Comparison of ENCODE assay signal across 9 cellular contexts in genomic region chr11:335779-336665, GRCh38. TPM values are rescaled to one million over a fixed set of nuclear protein-coding genes. Genes with fewer than 3 reads are reported as not detected.
DNase-seq lines count a peak whose midpoint lies in the region; ATAC-seq and TF ChIP-seq lines count a peak whose summit lies in the region.
"Had no signal": no experiment of that assay in that cellular context is flagged by ENCODE, and none has a peak within 500 bp of the region (broad histone marks: within the 10 kb centered on the region; RNA-seq: fewer than 3 reads in every experiment).

No MANE protein-coding gene starts in this region.

- no peaks in the 10 kb centered on the region for H4K20me1 ChIP-seq in GM23338 (replicated peaks; ENCODE audit: insufficient read depth)

- H3K4me1 ChIP-seq in GM23338 (ENCODE audit: insufficient read depth): peaks cover 44% of the 10 kb centered on the region
- no peaks in the 10 kb centered on the region for H3K4me1 ChIP-seq in ascending aorta
- peaks cover 0 to 15% (median 7%) of the 10 kb centered on the region in 4 donors for H3K4me1 ChIP-seq in sigmoid colon

- H3K4me3 ChIP-seq in GM23338 (no peak overlapping the region), ascending aorta (no peak overlapping the region), sigmoid colon (no peak overlapping the region)

- H3K27ac Mint-ChIP-seq in GM23338 (peak overlapping the region; percentile 42), immature natural killer cell (peak overlapping the region; percentile 56 to 84 (median 80))

- 44 to 46% methylated on average over 16 of the region's 16 CpGs for WGBS in sigmoid colon, 2 donors

- H3K27ac ChIP-seq in GM23338 (ENCODE audit: low read depth): peak overlapping the region; percentile 0; the same call in 1 of the 2 replicates
- H3K27ac ChIP-seq in ascending aorta: peak overlapping the region; percentile 61 to 62
- peak overlapping the region; percentile 59 to 74 (median 61) for H3K27ac ChIP-seq in sigmoid colon

- H3K36me3 ChIP-seq in GM23338 (ENCODE audit: insufficient read depth) (no peaks in the 10 kb centered on the region; the same call in 1 of the 2 replicates), ascending aorta (no peaks in the 10 kb centered on the region), sigmoid colon (no peaks in the 10 kb centered on the region)

- peaks cover 47% of the 10 kb centered on the region for H3K4me1 Mint-ChIP-seq in GM23338
- H3K4me1 Mint-ChIP-seq in immature natural killer cell: peaks cover 56 to 69% of the 10 kb centered on the region in 2 donors

- peak overlapping the region; percentile 73 for H2AFZ ChIP-seq in GM23338

- no peak for TF ChIP-seq EP300 in sigmoid colon (IDR thresholded peaks at IDR 0.05)

- ATAC-seq in GM23338: peak; percentile 9

- H3K9me3 Mint-ChIP-seq in GM23338: peaks cover 7% of the 10 kb centered on the region
- peaks cover 0 to 2% (median 0%) of the 10 kb centered on the region in 6 donors for H3K9me3 Mint-ChIP-seq in immature natural killer cell

- no peak overlapping the region; the same call in 2 of the 3 replicates for H3K4me3 Mint-ChIP-seq in GM23338
- H3K4me3 Mint-ChIP-seq in immature natural killer cell: peak overlapping the region in 4 of 5 donors; percentile 5 to 58 (median 44)

- no peak for TF ChIP-seq CTCF in GM23338 (conservative IDR thresholded peaks at IDR 0.05; ENCODE audit: low read depth in 2 of 2)
- no peak for TF ChIP-seq CTCF in ascending aorta (IDR thresholded peaks at IDR 0.05)
- TF ChIP-seq CTCF in sigmoid colon (IDR thresholded peaks at IDR 0.05): no peak

- H3K9me3 ChIP-seq in ascending aorta: no peaks in the 10 kb centered on the region
- no peaks in the 10 kb centered on the region for H3K9me3 ChIP-seq in sigmoid colon

- no peaks in the 10 kb centered on the region for H3K9me2 ChIP-seq in GM23338 (ENCODE audit: insufficient read depth)

- TF ChIP-seq POLR2A in sigmoid colon (IDR thresholded peaks at IDR 0.05): no peak

- H3K36me3 Mint-ChIP-seq in GM23338 (ENCODE audit: low read depth): peaks cover 9% of the 10 kb centered on the region; the same call in 2 of the 3 replicates
- peaks cover 0 to 7% (median 0%) of the 10 kb centered on the region in 3 donors for H3K36me3 Mint-ChIP-seq in immature natural killer cell

- peak overlapping the region; percentile 22 for H3K4me2 ChIP-seq in GM23338

- H3K27me3 Mint-ChIP-seq in GM23338 (ENCODE audit: insufficient read depth, low read depth, poor library complexity): peaks cover 23% of the 10 kb centered on the region
- H3K27me3 Mint-ChIP-seq in immature natural killer cell (ENCODE audit: low read depth in 3 of 3): peaks cover 5 to 10% (median 8%) of the 10 kb centered on the region in 3 donors

- H3K27me3 ChIP-seq in GM23338 (ENCODE audit: insufficient read depth) (no peaks in the 10 kb centered on the region), ascending aorta (no peaks in the 10 kb centered on the region), sigmoid colon (no peaks in the 10 kb centered on the region)

- H3F3A ChIP-seq in GM23338 (replicated peaks; ENCODE audit: low read depth): peaks cover 8% of the 10 kb centered on the region; the same call in 1 of the 2 replicates

- no peaks in the 10 kb centered on the region for H3K79me2 ChIP-seq in GM23338 (replicated peaks; ENCODE audit: insufficient read depth)

- intact Hi-C loops in ascending aorta (cut with DNase I) (no loop called here), sigmoid colon (cut with DNase I) (no loop called here)

- DNase-seq in GM23338 (ENCODE audit: low spot score): no peak
- no peak for DNase-seq in ascending aorta (ENCODE audit: low spot score in 2 of 2)
- DNase-seq in immature natural killer cell: no peak
- DNase-seq in sigmoid colon: peak; percentile 64
- DNase-seq in activated CD4-positive, CD25-positive, alpha-beta regulatory T cell treated with anti-CD3 and anti-CD28 coated beads, Interleukin-2, amount 50 U/mL, for 72 hours: no peak
- no peak for DNase-seq in HPDE6-E6E7 (ENCODE audit: extremely low spot score)
- no peak for DNase-seq in DMS79 (lab: John Stamatoyannopoulos, UW)
- DNase-seq in NCI-H2081 treated with DMSO at 0.1 percent for 48 hours (lab: John Stamatoyannopoulos, UW): no peak

TF ChIP-seq in GM23338, 12 proteins besides CTCF, POLR2A, EP300 and RAD21 (continues in another document):
- TF ChIP-seq ETS1 (IDR thresholded peaks at IDR 0.05) (no peak), NANOG (IDR thresholded peaks at IDR 0.05; ENCODE audit: borderline replicate concordance) (no peak), EZH2phosphoT487 (IDR thresholded peaks at IDR 0.05; ENCODE audit: unreplicated experiment) (no peak)

RNA-seq across cellular contexts. Expression of gene IFITM3, which starts 15.4 kb away (rescaled TPM):
- total RNA-seq in GM23338 (2014; rRNA removed; shearing (Covaris generic)): 72.4 and 82.3 TPM in 2 replicates
- polyA plus RNA-seq in GM23338 (2016; fragmentation: Nextera tagmentation; extraction: Ambion mirVana) (829 and 840 TPM in 2 replicates), immature natural killer cell (100 to 1,000 TPM; 138 to 675 (median 423) TPM), sigmoid colon (1,000 to 10,000 TPM in 1 of 3 donors, 100 to 1,000 TPM in 2; 116 to 1,104 (median 383) TPM)
- total RNA-seq in ascending aorta (1,421 TPM), sigmoid colon (100 to 1,000 TPM; 278 to 463 (median 291) TPM)

RNA-seq across cellular contexts. Expression of gene IFITM1, which starts 22.2 kb away (rescaled TPM):
- total RNA-seq in GM23338 (2014; rRNA removed; shearing (Covaris generic)): 396 and 409 TPM in 2 replicates
- polyA plus RNA-seq in GM23338 (2016; fragmentation: Nextera tagmentation; extraction: Ambion mirVana): 1,180 and 1,194 TPM in 2 replicates
- 650 TPM for total RNA-seq in ascending aorta
- polyA plus RNA-seq in immature natural killer cell: 1,000 to 10,000 TPM; 2,792 to 4,533 (median 3,562) TPM
- total RNA-seq in sigmoid colon: 10 to 100 TPM; 82.4 to 94.2 (median 92.6) TPM
- 100 to 1,000 TPM in 1 of 3 donors, 10 to 100 TPM in 2; 41.2 to 580 (median 58.9) TPM for polyA plus RNA-seq in sigmoid colon

RNA-seq across cellular contexts. Expression of gene IFITM2, which starts 28.4 kb away (rescaled TPM):
- total RNA-seq in GM23338 (2014; rRNA removed; shearing (Covaris generic)): 57.3 and 91.2 TPM in 2 replicates
- 857 and 906 TPM in 2 replicates for polyA plus RNA-seq in GM23338 (2016; fragmentation: Nextera tagmentation; extraction: Ambion mirVana)
- total RNA-seq in ascending aorta: 1,131 TPM
- polyA plus RNA-seq in immature natural killer cell: 1,000 to 10,000 TPM; 4,348 to 7,867 (median 6,958) TPM
- 100 to 1,000 TPM in 3 of 4 donors, 10 to 100 TPM in 1; 79.8 to 187 (median 141) TPM for total RNA-seq in sigmoid colon
- 100 to 1,000 TPM in 2 of 3 donors, 10 to 100 TPM in 1; 73.3 to 461 (median 164) TPM for polyA plus RNA-seq in sigmoid colon

RNA-seq across cellular contexts. Expression of gene B4GALNT4, which starts 33.3 kb away (rescaled TPM):
- total RNA-seq in GM23338 (2014; rRNA removed; shearing (Covaris generic)): 55.2 and 92.6 TPM in 2 replicates
- polyA plus RNA-seq in GM23338 (2016; fragmentation: Nextera tagmentation; extraction: Ambion mirVana) (49.9 and 53.5 TPM in 2 replicates), immature natural killer cell (under 1 TPM in 1 of 3 donors, not detected in 2; 0.53 TPM), sigmoid colon (1 to 10 TPM in 2 of 3 donors, not detected in 1; 7.6 to 7.8 TPM)
- total RNA-seq in ascending aorta (not detected), sigmoid colon (1 to 10 TPM; 1.4 to 9.1 (median 2.7) TPM)

RNA-seq across cellular contexts. Expression of gene IFITM5, which starts 36.7 kb away (rescaled TPM):
- not detected in 2 replicates for total RNA-seq in GM23338 (2014; rRNA removed; shearing (Covaris generic))
- 0.42 TPM in 1 of 2 replicates, not detected in the other for polyA plus RNA-seq in GM23338 (2016; fragmentation: Nextera tagmentation; extraction: Ambion mirVana)
- not detected for total RNA-seq in ascending aorta
- not detected for polyA plus RNA-seq in immature natural killer cell
- total RNA-seq in sigmoid colon: not detected
- polyA plus RNA-seq in sigmoid colon: not detected
- total RNA-seq: NCI-H460 had no signal

Comparison
In these comparisons a context has a peak if more than half of its experiments do, and no peak if none do; other contexts are left out.
1. H3K27ac ChIP-seq: peak in every context shown above with its lines; median percentile 62 in ascending aorta; 61 in sigmoid colon; 0 in GM23338.